19 cellular contexts compared by ENCODE assay signal in genomic region chr5:168401226-168401625, GRCh38.
"Had no signal": no experiment of that assay in that cellular context is flagged by ENCODE, and none has a peak within 500 bp of the region (broad histone marks: within the 10 kb centered on the region; RNA-seq: fewer than 3 reads in every experiment).

No MANE protein-coding gene starts in this region.

- H3K9me2 ChIP-seq: SK-N-SH had no signal

- H3K27me3 ChIP-seq: colonic mucosa, heart left ventricle, stomach had no signal

- H3K9me3 Mint-ChIP-seq: activated CD4-positive, alpha-beta memory T cell treated with anti-CD3 and anti-CD28 coated beads, Interleukin-2, amount 10 ng/mL, durations not matched to agents 7 days and 5 days; activated naive CD4-positive, alpha-beta T cell treated with anti-CD3 and anti-CD28 coated beads for 36 hours; activated T-cell treated with anti-CD3 and anti-CD28 coated beads, Interleukin-2, amount 50 U/mL, for 4 hours; brain; T-helper 2 cell treated with Interferon-gamma antibody and Interleukin-4, amounts not matched to agents 5 μg/mL and 100 μg/mL, for 36 hours had no signal

- ATAC-seq: activated T-cell treated with anti-CD3 and anti-CD28 coated beads, Interleukin-2, amount 50 U/mL, for 4 hours; gastroesophageal sphincter; heart left ventricle; left cardiac atrium; psoas muscle; right cardiac atrium had no signal

- H3K9ac ChIP-seq: SK-N-SH had no signal

- H3K4me1 Mint-ChIP-seq: activated CD4-positive, alpha-beta memory T cell treated with anti-CD3 and anti-CD28 coated beads, Interleukin-2, amount 10 ng/mL, durations not matched to agents 7 days and 5 days had no signal

- H3K27ac Mint-ChIP-seq: activated CD4-positive, alpha-beta memory T cell treated with anti-CD3 and anti-CD28 coated beads, Interleukin-2, amount 10 ng/mL, durations not matched to agents 7 days and 5 days; activated naive CD4-positive, alpha-beta T cell treated with anti-CD3 and anti-CD28 coated beads for 36 hours; T-helper 2 cell treated with Interferon-gamma antibody and Interleukin-4, amounts not matched to agents 5 μg/mL and 100 μg/mL, for 36 hours had no signal

- H3K27me3 Mint-ChIP-seq: brain had no signal

- H3K36me3 ChIP-seq: colonic mucosa, gastroesophageal sphincter, heart left ventricle had no signal

- DNase-seq: activated CD4-positive, alpha-beta memory T cell treated with anti-CD3 and anti-CD28 coated beads, Interleukin-2, amount 10 ng/mL, durations not matched to agents 7 days and 5 days; activated CD4-positive, alpha-beta T cell treated with anti-CD3 and anti-CD28 coated beads for 48 hours; activated CD4-positive, CD25-positive, alpha-beta regulatory T cell; activated naive CD4-positive, alpha-beta T cell treated with anti-CD3 and anti-CD28 coated beads for 36 hours; activated T-cell treated with anti-CD3 and anti-CD28 coated beads, Interleukin-2, amount 50 U/mL, for 4 hours; central memory CD4-positive, alpha-beta T cell; colonic mucosa; erythroblast; heart left ventricle; left cardiac atrium; occipital lobe; psoas muscle; right cardiac atrium; SK-N-SH; stimulated activated CD4-positive, alpha-beta T cell treated with anti-CD3 and anti-CD28 coated beads, Interleukin-2, amount 100 ng/mL, for 48 hours had no signal

- H3K9me3 ChIP-seq: colonic mucosa, gastroesophageal sphincter, heart left ventricle, psoas muscle, SK-N-SH, stomach had no signal

- H3K4me3 ChIP-seq: colonic mucosa, gastroesophageal sphincter, heart left ventricle, psoas muscle, stomach had no signal

- H3K27ac ChIP-seq: colonic mucosa, gastroesophageal sphincter, heart left ventricle, psoas muscle had no signal

- H3K4me3 Mint-ChIP-seq: activated CD4-positive, alpha-beta memory T cell treated with anti-CD3 and anti-CD28 coated beads, Interleukin-2, amount 10 ng/mL, durations not matched to agents 7 days and 5 days; activated naive CD4-positive, alpha-beta T cell treated with anti-CD3 and anti-CD28 coated beads for 36 hours; activated T-cell treated with anti-CD3 and anti-CD28 coated beads, Interleukin-2, amount 50 U/mL, for 4 hours; brain; T-helper 2 cell treated with Interferon-gamma antibody and Interleukin-4, amounts not matched to agents 5 μg/mL and 100 μg/mL, for 36 hours had no signal

- H3K4me2 ChIP-seq: SK-N-SH had no signal

- H3K4me1 ChIP-seq: colonic mucosa, psoas muscle had no signal
